Comparison of ENCODE assay signal across 12 cellular contexts in genomic region chr20:49894073-49894470, GRCh38. TPM values are rescaled to one million over a fixed set of nuclear protein-coding genes. Genes with fewer than 3 reads are reported as not detected.
DNase-seq lines count a peak whose midpoint lies in the region; ATAC-seq and TF ChIP-seq lines count a peak whose summit lies in the region.
"Had no signal": no experiment of that assay in that cellular context is flagged by ENCODE, and none has a peak within 500 bp of the region (broad histone marks: within the 10 kb centered on the region; RNA-seq: fewer than 3 reads in every experiment).

No MANE protein-coding gene starts in this region.

- no peaks in the 10 kb centered on the region for H3K9me3 ChIP-seq in neutrophil

- no peak for ATAC-seq in GM18502 (IDR thresholded peaks at IDR 0.05; ENCODE audit: poor library complexity, unreplicated experiment)
- ATAC-seq in HG02759 (IDR thresholded peaks at IDR 0.05; ENCODE audit: unreplicated experiment), result no peak

- POLR2A ChIA-PET in activated CD4-positive, alpha-beta memory T cell treated with anti-CD3 and anti-CD28 coated beads, Interleukin-2, amount 10 ng/mL, durations not matched to agents 7 days and 5 days (lab: Charles Lee), result interaction anchor here (0.6 to 1.3 kb wide), 3 partner anchors 10 to 726 kb away, joined by 3 read pairs; no protein-coding TSS in a partner anchor

- H3K36me3 ChIP-seq in neutrophil, result peaks cover 2% of the 10 kb centered on the region

- H3K4me1 ChIP-seq in neutrophil (ENCODE audit: control insufficient read depth in 1 of 2, insufficient read depth in 1 of 2, low read depth in 1 of 2, low read length in 1 of 2), result peaks cover 77 to 88% of the 10 kb centered on the region in 2 experiments

- peak overlapping the region; percentile 81 for H3K27ac Mint-ChIP-seq in activated CD4-positive, alpha-beta memory T cell treated with anti-CD3 and anti-CD28 coated beads, Interleukin-2, amount 10 ng/mL, durations not matched to agents 7 days and 5 days

- DNase-seq in NCI-H2029 (lab: John Stamatoyannopoulos, UW) (peak; percentile 64), NCI-H2029 treated with DMSO at 0.1 percent for 48 hours (lab: John Stamatoyannopoulos, UW) (no peak), GM12865 (ENCODE audit: low read depth) (peak; percentile 72), NCI-H1436 (lab: John Stamatoyannopoulos, UW) (no peak)
- peak; percentile 52 for DNase-seq in activated CD4-positive, alpha-beta memory T cell treated with anti-CD3 and anti-CD28 coated beads, Interleukin-2, amount 10 ng/mL, durations not matched to agents 7 days and 5 days
- DNase-seq: NCI-H1930, retina had no signal

- H3K4me3 ChIP-seq in GM12865 (ENCODE audit: low read depth, low read length), result peak overlapping the region; percentile 15; the same call in 1 of the 2 replicates
- no peak overlapping the region for H3K4me3 ChIP-seq in neutrophil (ENCODE audit: low read depth in 1 of 2, low read length in 1 of 2)

- H3K27me3 Mint-ChIP-seq in activated CD4-positive, alpha-beta memory T cell treated with anti-CD3 and anti-CD28 coated beads, Interleukin-2, amount 10 ng/mL, durations not matched to agents 7 days and 5 days, result no peaks in the 10 kb centered on the region
- H3K27me3 Mint-ChIP-seq: IgD-negative memory B cell had no signal

- CTCF ChIA-PET in activated CD4-positive, alpha-beta memory T cell treated with anti-CD3 and anti-CD28 coated beads, Interleukin-2, amount 10 ng/mL, durations not matched to agents 7 days and 5 days (lab: Charles Lee), result interaction anchor here (0.9 to 2.4 kb wide), 4 partner anchors 19 to 352 kb away, joined by 3 to 17 read pairs (median 6); no protein-coding TSS in a partner anchor

- no peaks in the 10 kb centered on the region for H3K9me3 Mint-ChIP-seq in activated CD4-positive, alpha-beta memory T cell treated with anti-CD3 and anti-CD28 coated beads, Interleukin-2, amount 10 ng/mL, durations not matched to agents 7 days and 5 days
- H3K9me3 Mint-ChIP-seq: IgD-negative memory B cell had no signal

- H3K4me3 Mint-ChIP-seq in activated CD4-positive, alpha-beta memory T cell treated with anti-CD3 and anti-CD28 coated beads, Interleukin-2, amount 10 ng/mL, durations not matched to agents 7 days and 5 days, result peak overlapping the region; percentile 61

- peaks cover 11% of the 10 kb centered on the region for H3K36me3 Mint-ChIP-seq in activated CD4-positive, alpha-beta memory T cell treated with anti-CD3 and anti-CD28 coated beads, Interleukin-2, amount 10 ng/mL, durations not matched to agents 7 days and 5 days (ENCODE audit: low read depth)

- peaks cover 34% of the 10 kb centered on the region for H3K4me1 Mint-ChIP-seq in activated CD4-positive, alpha-beta memory T cell treated with anti-CD3 and anti-CD28 coated beads, Interleukin-2, amount 10 ng/mL, durations not matched to agents 7 days and 5 days

- no peak for TF ChIP-seq CTCF in GM12865 (IDR thresholded peaks at IDR 0.05; ENCODE audit: insufficient read depth, low read depth, low read length, missing control alignments)
- no peak for TF ChIP-seq CTCF in neutrophil (IDR thresholded peaks at IDR 0.05)

- H3K27me3 ChIP-seq in neutrophil, result no peaks in the 10 kb centered on the region

- peak overlapping the region; percentile 85 for H3K27ac ChIP-seq in neutrophil
- H3K27ac ChIP-seq: 22Rv1 had no signal

RNA-seq across cellular contexts. Expression of gene SPATA2, which starts 21.3 kb away (rescaled TPM):
- 1 to 10 TPM; 8.4 to 9.0 TPM for total RNA-seq in activated CD4-positive, alpha-beta memory T cell treated with anti-CD3 and anti-CD28 coated beads, Interleukin-2, amount 10 ng/mL, durations not matched to agents 7 days and 5 days

RNA-seq across cellular contexts. Expression of gene RNF114, which starts 42.1 kb away (rescaled TPM):
- total RNA-seq in activated CD4-positive, alpha-beta memory T cell treated with anti-CD3 and anti-CD28 coated beads, Interleukin-2, amount 10 ng/mL, durations not matched to agents 7 days and 5 days, result 10 to 100 TPM; 66.4 to 76.4 TPM

Comparison
In these comparisons a context has a peak if more than half of its experiments do, and no peak if none do; other contexts are left out.
1. DNase-seq: peak in NCI-H2029 (single experiment), GM12865 (single experiment) and activated CD4-positive, alpha-beta memory T cell treated with anti-CD3 and anti-CD28 coated beads, Interleukin-2, amount 10 ng/mL, durations not matched to agents 7 days and 5 days (single experiment); none in NCI-H2029 treated with DMSO at 0.1 percent for 48 hours (single experiment) and NCI-H1436 (single experiment).